In the genomic region with DNA sequence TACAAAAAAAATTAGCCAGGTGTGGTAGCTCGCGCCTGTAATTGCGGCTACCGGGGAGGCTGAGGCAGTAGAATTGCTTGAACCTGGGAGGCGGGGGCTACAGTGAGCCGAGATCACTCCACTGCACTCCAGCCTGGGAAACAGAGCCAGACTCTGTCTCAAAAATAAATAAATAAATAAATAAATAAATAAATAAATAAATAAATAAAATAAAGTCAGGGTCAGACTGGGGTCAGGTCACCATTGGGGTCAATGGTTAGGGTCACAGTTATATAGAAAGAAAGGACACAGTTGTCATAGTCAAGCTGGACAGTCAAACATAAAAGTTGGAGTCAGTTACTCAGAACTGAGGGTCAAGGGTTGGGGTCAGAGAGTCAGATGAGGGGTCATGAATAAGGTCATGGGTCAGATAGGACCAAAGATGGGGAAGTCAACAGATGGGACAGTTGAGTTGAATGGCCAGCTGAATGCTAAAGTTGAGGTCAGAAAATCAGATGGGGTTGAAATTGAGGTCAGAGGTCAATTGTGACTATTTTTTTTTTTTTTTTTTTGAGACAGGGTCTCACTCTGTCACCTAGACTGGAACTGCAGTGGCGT, we compare ENCODE assay signal across 23 cellular contexts. TPM values are rescaled to one million over a fixed set of nuclear protein-coding genes. Genes with fewer than 3 reads are reported as not detected.
DNase-seq lines count a peak whose midpoint lies in the region; ATAC-seq, FAIRE-seq and TF ChIP-seq lines count a peak whose summit lies in the region.
"Had no signal": no experiment of that assay in that cellular context is flagged by ENCODE, and none has a peak within 500 bp of the region (broad histone marks: within the 10 kb centered on the region; RNA-seq: fewer than 3 reads in every experiment).

No MANE protein-coding gene starts in this region.

- H3K27ac ChIP-seq in A549 (no peak overlapping the region), liver (ENCODE audit: low read depth in 1 of 2, low read length in 2 of 2) (no peak overlapping the region)

- TF ChIP-seq RAD21 in A549 (conservative IDR thresholded peaks at IDR 0.05 in 1 of 2, IDR thresholded peaks at IDR 0.05 in 1 of 2), result no peak
- TF ChIP-seq RAD21 in liver (IDR thresholded peaks at IDR 0.05), result no peak

- FAIRE-seq in A549 (lab: Jason Lieb, UNC), result no peak
- FAIRE-seq: A204.1, HTR-8/SVneo had no signal

- no peak overlapping the region for H3K4me3 Mint-ChIP-seq in activated CD4-positive, alpha-beta memory T cell treated with anti-CD3 and anti-CD28 coated beads for 36 hours
- H3K4me3 Mint-ChIP-seq: CD4-positive, CD25-positive, alpha-beta regulatory T cell had no signal

- DNase-seq in A549 (ENCODE audit: low read depth in 1 of 2, low spot score in 1 of 2) (no peak), GM10266 (ENCODE audit: extremely low spot score) (peak; percentile 7)
- no peak for DNase-seq in activated CD4-positive, alpha-beta memory T cell treated with anti-CD3 and anti-CD28 coated beads for 36 hours
- DNase-seq in activated CD4-positive, alpha-beta T cell treated with anti-CD3 and anti-CD28 coated beads for 1 hour, result no peak
- DNase-seq: CD4-positive, CD25-positive, alpha-beta regulatory T cell; COR-L47; DND-41; H7; IMR-90; MV-4-11; NCI-H1694; NCI-H2081; NCI-H2171; NCI-H345; NCI-H524; PC-3; SHP77 had no signal

- WGBS in A549 (ENCODE audit: missing lambda C conversion rate), result 82% methylated on average over 7 of the region's 7 CpGs
- WGBS in liver, result 94% methylated on average over 7 of the region's 7 CpGs

- CTCF ChIA-PET in A549 (lab: Yijun Ruan, JAX), result interaction anchor here (0.6 to 3.6 kb wide), 4 partner anchors 18 to 376 kb away, joined by 3 to 26 read pairs (median 4); a partner anchor contains a TSS
- CTCF ChIA-PET in activated CD4-positive, alpha-beta memory T cell treated with anti-CD3 and anti-CD28 coated beads for 36 hours (lab: Charles Lee), result interaction anchor here (0.5 to 0.6 kb wide), 2 partner anchors 79 to 548 kb away, joined by 3 to 5 read pairs; no protein-coding TSS in a partner anchor

- no peak overlapping the region for H3K4me3 ChIP-seq in A549
- H3K4me3 ChIP-seq in liver (ENCODE audit: low read depth in 1 of 3, low read length in 3 of 3), result no peak overlapping the region

- intact Hi-C loops in activated CD4-positive, alpha-beta memory T cell treated with anti-CD3 and anti-CD28 coated beads for 36 hours (cut with micrococcal nuclease), result no loop called here

- H3K36me3 Mint-ChIP-seq in activated CD4-positive, alpha-beta memory T cell treated with anti-CD3 and anti-CD28 coated beads for 36 hours, result no peaks in the 10 kb centered on the region
- H3K36me3 Mint-ChIP-seq: CD4-positive, CD25-positive, alpha-beta regulatory T cell had no signal

- ATAC-seq in A549, result no peak
- ATAC-seq in HG03159 (IDR thresholded peaks at IDR 0.05; ENCODE audit: unreplicated experiment), result no peak
- no peak for ATAC-seq in HG03045 (IDR thresholded peaks at IDR 0.05; ENCODE audit: unreplicated experiment)
- ATAC-seq: PC-3 had no signal

- H3K4me2 ChIP-seq in A549, result no peak overlapping the region

- no peaks in the 10 kb centered on the region for H3K27me3 ChIP-seq in liver (ENCODE audit: control insufficient read depth in 4 of 4, insufficient read depth in 4 of 4, low read length in 3 of 4)

- peaks cover 0 to 9% (median 8%) of the 10 kb centered on the region in 4 donors for H3K36me3 ChIP-seq in liver (ENCODE audit: control insufficient read depth in 4 of 4, insufficient read depth in 3 of 4, low read depth in 1 of 4, low read length in 3 of 4)

- no peak for TF ChIP-seq EP300 in A549 (IDR thresholded peaks at IDR 0.05)

- H3K9me3 ChIP-seq in A549, result no peaks in the 10 kb centered on the region
- H3K9me3 ChIP-seq in liver (ENCODE audit: control insufficient read depth in 4 of 4, low read length in 3 of 4), result no peaks in the 10 kb centered on the region

- no peak overlapping the region for H3K9ac ChIP-seq in liver (ENCODE audit: low read depth in 1 of 2, low read length in 2 of 2)

- H3K4me1 Mint-ChIP-seq in activated CD4-positive, alpha-beta memory T cell treated with anti-CD3 and anti-CD28 coated beads for 36 hours (ENCODE audit: low read depth), result no peaks in the 10 kb centered on the region
- H3K4me1 Mint-ChIP-seq: CD4-positive, CD25-positive, alpha-beta regulatory T cell had no signal

- TF ChIP-seq CTCF in A549 (IDR thresholded peaks at IDR 0.05) (no peak), GM10266 (IDR thresholded peaks at IDR 0.05; ENCODE audit: control insufficient read depth, insufficient read depth, low read depth, missing control alignments) (no peak), liver (IDR thresholded peaks at IDR 0.05; ENCODE audit: low read depth, low read length, missing input control) (no peak)

- H3K9me3 Mint-ChIP-seq in activated CD4-positive, alpha-beta memory T cell treated with anti-CD3 and anti-CD28 coated beads for 36 hours, result no peaks in the 10 kb centered on the region

- H3K4me1 ChIP-seq in A549, result no peaks in the 10 kb centered on the region
- no peaks in the 10 kb centered on the region for H3K4me1 ChIP-seq in liver (ENCODE audit: control insufficient read depth in 4 of 4, insufficient read depth in 4 of 4, low read length in 3 of 4)

- no peak for TF ChIP-seq POLR2A in A549 (IDR thresholded peaks at IDR 0.05; ENCODE audit: low read length)

- H3K27ac Mint-ChIP-seq in activated CD4-positive, alpha-beta memory T cell treated with anti-CD3 and anti-CD28 coated beads for 36 hours, result peak overlapping the region; percentile 9
- H3K27ac Mint-ChIP-seq: CD4-positive, CD25-positive, alpha-beta regulatory T cell had no signal

- POLR2A ChIA-PET in A549 (lab: Yijun Ruan, JAX), result no interaction called here
- POLR2A ChIA-PET in activated CD4-positive, alpha-beta memory T cell treated with anti-CD3 and anti-CD28 coated beads for 36 hours (lab: Charles Lee), result no interaction called here

- H3K27me3 Mint-ChIP-seq in activated CD4-positive, alpha-beta memory T cell treated with anti-CD3 and anti-CD28 coated beads for 36 hours, result peaks cover 2% of the 10 kb centered on the region
- H3K27me3 Mint-ChIP-seq: CD4-positive, CD25-positive, alpha-beta regulatory T cell had no signal

TF ChIP-seq in A549, 52 proteins besides CTCF, POLR2A, EP300 and RAD21 (continues in another document):
- TF ChIP-seq RARB (CRISPR knock-in tag; IDR thresholded peaks at IDR 0.05), result no peak

TF ChIP-seq in liver, 16 proteins besides CTCF, POLR2A, EP300 and RAD21:
- TF ChIP-seq NR2F2 (IDR thresholded peaks at IDR 0.05) (peak; percentile 100), HNF4A (conservative IDR thresholded peaks at IDR 0.05) (peak in 1 of 2 donors; percentile 60), RXRA (IDR thresholded peaks at IDR 0.05) (peak; percentile 46 to 71), FOXA2 (IDR thresholded peaks at IDR 0.05) (no peak)
TF ChIP-seq in liver: peak in this region for 3.

RNA-seq across cellular contexts. Expression of a gene that starts 16.7 kb away (rescaled TPM):
- polyA plus RNA-seq in A549 (2011; rRNA removed) (4.4 and 5.2 TPM in 2 replicates), A549 (2017; fragmentation: RNase III; extraction: RNeasy Plus Mini Kit Qiagen cat#74134 plus additional on column Dnase treatment) (2.8 to 3.6 TPM (median 3.3 TPM) in 3 replicates), liver (1 to 10 TPM; 6.3 to 7.6 TPM)
- polyA plus RNA-seq in A549 (2012; cell fraction: cytosol; rRNA removed), result 8.3 and 10.0 TPM in 2 replicates
- polyA plus RNA-seq in A549 (2012; cell fraction: nucleus; rRNA removed), result 19.3 and 20.0 TPM in 2 replicates
- 3.9 and 4.8 TPM in 2 replicates for polyA minus RNA-seq in A549 (2011; rRNA and poly(A)+ RNA removed)
- total RNA-seq in activated CD4-positive, alpha-beta memory T cell treated with anti-CD3 and anti-CD28 coated beads for 36 hours, result 1 to 10 TPM; 8.6 to 9.0 TPM
- 10 to 100 TPM in 1 of 2 donors, 1 to 10 TPM in 1; 6.4 to 70.9 TPM for total RNA-seq in liver

RNA-seq across cellular contexts. Expression of a gene that starts 18.3 kb away (rescaled TPM):
- polyA plus RNA-seq in A549 (2011; rRNA removed), result 1.5 and 1.8 TPM in 2 replicates
- polyA plus RNA-seq in A549 (2012; cell fraction: cytosol; rRNA removed), result 1.6 and 1.7 TPM in 2 replicates
- 27.8 and 32.9 TPM in 2 replicates for polyA plus RNA-seq in A549 (2012; cell fraction: nucleus; rRNA removed)
- polyA plus RNA-seq in A549 (2017; fragmentation: RNase III; extraction: RNeasy Plus Mini Kit Qiagen cat#74134 plus additional on column Dnase treatment), result 2.3 to 4.0 TPM (median 3.7 TPM) in 3 replicates
- polyA minus RNA-seq in A549 (2011; rRNA and poly(A)+ RNA removed), result 1.5 and 2.0 TPM in 2 replicates
- not detected for total RNA-seq in activated CD4-positive, alpha-beta memory T cell treated with anti-CD3 and anti-CD28 coated beads for 36 hours
- 10 to 100 TPM in 1 of 2 donors, 1 to 10 TPM in 1; 2.4 to 19.8 TPM for total RNA-seq in liver
- 1 to 10 TPM; 5.7 to 9.8 TPM for polyA plus RNA-seq in liver
- total RNA-seq: CD4-positive, CD25-positive, alpha-beta regulatory T cell; T-helper 2 cell treated with Interferon-gamma antibody and Interleukin-4, amounts not matched to agents 100 ng/mL and 5 ng/mL, for 36 hours had no signal
- polyA plus RNA-seq: CD4-positive, CD25-positive, alpha-beta regulatory T cell had no signal

RNA-seq across cellular contexts. Expression of a gene that starts 26.3 kb away (rescaled TPM):
- polyA plus RNA-seq in A549 (2011; rRNA removed), result 1.2 and 1.3 TPM in 2 replicates
- polyA plus RNA-seq in A549 (2012; cell fraction: cytosol; rRNA removed), result 3.0 and 3.6 TPM in 2 replicates
- 2.6 and 3.3 TPM in 2 replicates for polyA plus RNA-seq in A549 (2012; cell fraction: nucleus; rRNA removed)
- 1.5 to 1.8 TPM (median 1.5 TPM) in 3 replicates for polyA plus RNA-seq in A549 (2017; fragmentation: RNase III; extraction: RNeasy Plus Mini Kit Qiagen cat#74134 plus additional on column Dnase treatment)
- 0.33 and 0.88 TPM in 2 replicates for polyA minus RNA-seq in A549 (2011; rRNA and poly(A)+ RNA removed)
- total RNA-seq in activated CD4-positive, alpha-beta memory T cell treated with anti-CD3 and anti-CD28 coated beads for 36 hours, result 1 to 10 TPM; 1.5 to 1.7 TPM
- total RNA-seq in liver, result 1 to 10 TPM in 1 of 2 donors, under 1 TPM in 1; 0.98 to 1.0 TPM
- 1 to 10 TPM; 2.5 to 6.4 TPM for polyA plus RNA-seq in liver

RNA-seq across cellular contexts. Expression of a gene that starts 34.1 kb away (rescaled TPM):
- polyA plus RNA-seq in A549 (2011; rRNA removed), result 0.46 and 0.70 TPM in 2 replicates
- polyA plus RNA-seq in A549 (2012; cell fraction: cytosol; rRNA removed), result 0.98 and 1.0 TPM in 2 replicates
- 0.86 and 1.1 TPM in 2 replicates for polyA plus RNA-seq in A549 (2012; cell fraction: nucleus; rRNA removed)
- 0.99 to 1.2 TPM (median 1.0 TPM) in 3 replicates for polyA plus RNA-seq in A549 (2017; fragmentation: RNase III; extraction: RNeasy Plus Mini Kit Qiagen cat#74134 plus additional on column Dnase treatment)
- polyA minus RNA-seq in A549 (2011; rRNA and poly(A)+ RNA removed), result 0.45 TPM in 1 of 2 replicates, not detected in the other
- under 1 TPM; 0.15 to 0.26 TPM for total RNA-seq in activated CD4-positive, alpha-beta memory T cell treated with anti-CD3 and anti-CD28 coated beads for 36 hours
- under 1 TPM in 1 of 2 donors, not detected in 1; 0.08 TPM for total RNA-seq in liver
- under 1 TPM; 0.21 to 0.46 TPM for polyA plus RNA-seq in liver
- total RNA-seq: CD4-positive, CD25-positive, alpha-beta regulatory T cell; T-helper 2 cell treated with Interferon-gamma antibody and Interleukin-4, amounts not matched to agents 100 ng/mL and 5 ng/mL, for 36 hours had no signal
- polyA plus RNA-seq: CD4-positive, CD25-positive, alpha-beta regulatory T cell had no signal

RNA-seq across cellular contexts. Expression of a gene that starts 34.6 kb away (rescaled TPM):
- 75.0 and 102 TPM in 2 replicates for polyA plus RNA-seq in A549 (2011; rRNA removed)
- polyA plus RNA-seq in A549 (2012; cell fraction: cytosol; rRNA removed), result 173 and 208 TPM in 2 replicates
- 430 and 651 TPM in 2 replicates for polyA plus RNA-seq in A549 (2012; cell fraction: nucleus; rRNA removed)
- polyA plus RNA-seq in A549 (2017; fragmentation: RNase III; extraction: RNeasy Plus Mini Kit Qiagen cat#74134 plus additional on column Dnase treatment), result 206 to 215 TPM (median 212 TPM) in 3 replicates
- 150 and 154 TPM in 2 replicates for polyA minus RNA-seq in A549 (2011; rRNA and poly(A)+ RNA removed)
- total RNA-seq in activated CD4-positive, alpha-beta memory T cell treated with anti-CD3 and anti-CD28 coated beads for 36 hours, result 100 to 1,000 TPM; 260 to 264 TPM
- total RNA-seq in liver, result 100 to 1,000 TPM in 1 of 2 donors, 10 to 100 TPM in 1; 53.0 to 104 TPM
- 100 to 1,000 TPM in 1 of 2 donors, 10 to 100 TPM in 1; 42.9 to 165 TPM for polyA plus RNA-seq in liver
